Comparison of ENCODE assay signal across 9 cellular contexts in the genomic region with DNA sequence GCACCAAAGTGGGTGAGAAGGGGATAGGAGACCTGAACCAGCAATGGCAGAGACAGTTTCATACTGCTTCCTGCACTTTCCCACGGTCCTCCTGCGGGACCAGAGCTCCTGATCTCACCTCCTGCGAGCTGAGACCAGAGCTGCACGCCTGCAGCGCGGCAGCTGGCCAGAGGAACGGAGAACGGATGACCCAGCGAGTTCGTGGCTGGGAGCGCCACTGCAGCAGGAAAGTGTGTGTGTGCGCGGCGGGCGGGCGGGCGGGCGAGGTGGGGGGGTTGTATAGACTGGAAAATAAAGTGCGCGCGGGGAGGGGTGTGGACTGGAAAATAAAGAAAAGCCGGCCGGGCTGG. TPM values are rescaled to one million over a fixed set of nuclear protein-coding genes. Genes with fewer than 3 reads are reported as not detected.
DNase-seq lines count a peak whose midpoint lies in the region; ATAC-seq and TF ChIP-seq lines count a peak whose summit lies in the region.
"Had no signal": no experiment of that assay in that cellular context is flagged by ENCODE, and none has a peak within 500 bp of the region (broad histone marks: within the 10 kb centered on the region; RNA-seq: fewer than 3 reads in every experiment).

No MANE protein-coding gene starts in this region.

- no peak overlapping the region for H3K27ac ChIP-seq in OCI-LY3 (ENCODE audit: low read length)
- no peak overlapping the region for H3K27ac ChIP-seq in CD4-positive, alpha-beta T cell (ENCODE audit: low read depth, low read length)

- no peaks in the 10 kb centered on the region for H3K79me2 ChIP-seq in OCI-LY3 (ENCODE audit: low read length)

- H3K9me3 Mint-ChIP-seq in glutamatergic neuron (ENCODE audit: unreplicated experiment) (peaks cover 3% of the 10 kb centered on the region), progenitor cell of endocrine pancreas (ENCODE audit: low read depth) (no peaks in the 10 kb centered on the region)
- no peaks in the 10 kb centered on the region for H3K9me3 Mint-ChIP-seq in CD4-positive, alpha-beta T cell

- peak overlapping the region; percentile 76 for H3K4me3 ChIP-seq in OCI-LY3 (ENCODE audit: low read length)

- intact Hi-C loops in CD4-positive, alpha-beta T cell (cut with DNase I, micrococcal nuclease), result no loop called here

- TF ChIP-seq CTCF in OCI-LY3 (IDR thresholded peaks at IDR 0.05; ENCODE audit: low read depth, low read length) (no peak), glutamatergic neuron (IDR thresholded peaks at IDR 0.05; ENCODE audit: partially characterized antibody, unreplicated experiment) (no peak), progenitor cell of endocrine pancreas (IDR thresholded peaks at IDR 0.05; ENCODE audit: unreplicated experiment) (no peak)
- TF ChIP-seq CTCF in CD4-positive, alpha-beta T cell (IDR thresholded peaks at IDR 0.05), result no peak

- no peaks in the 10 kb centered on the region for H3K36me3 ChIP-seq in OCI-LY3 (replicated peaks; ENCODE audit: low read depth, low read length)

- H3K4me1 Mint-ChIP-seq in glutamatergic neuron (ENCODE audit: low read depth, unreplicated experiment) (no peaks in the 10 kb centered on the region), progenitor cell of endocrine pancreas (ENCODE audit: low read depth) (no peaks in the 10 kb centered on the region)
- H3K4me1 Mint-ChIP-seq in CD4-positive, alpha-beta T cell (ENCODE audit: low read depth), result no peaks in the 10 kb centered on the region

- POLR2A ChIA-PET in CD4-positive, alpha-beta T cell (lab: Charles Lee), result no interaction called here

- ATAC-seq in CD4-positive, alpha-beta T cell (ENCODE audit: poor library complexity), result no peak
- no peak for ATAC-seq in GM19467 (IDR thresholded peaks at IDR 0.05; ENCODE audit: unreplicated experiment)

- H3K4me1 ChIP-seq in OCI-LY3 (ENCODE audit: low read length), result peaks cover 12% of the 10 kb centered on the region

- no peaks in the 10 kb centered on the region for H3K9me3 ChIP-seq in OCI-LY3 (ENCODE audit: insufficient read depth, low read length)
- H3K9me3 ChIP-seq in CD4-positive, alpha-beta T cell (ENCODE audit: control insufficient read depth, low read length), result no peaks in the 10 kb centered on the region

- H3K4me3 Mint-ChIP-seq in glutamatergic neuron (ENCODE audit: unreplicated experiment), result peak overlapping the region; percentile 75
- H3K4me3 Mint-ChIP-seq in progenitor cell of endocrine pancreas (ENCODE audit: low read depth), result peak overlapping the region; percentile 72
- no peak overlapping the region for H3K4me3 Mint-ChIP-seq in CD4-positive, alpha-beta T cell

- no peak overlapping the region for H3K9ac ChIP-seq in OCI-LY3 (ENCODE audit: low read length)

- H2AFZ ChIP-seq in OCI-LY3 (ENCODE audit: low read depth, low read length), result no peak overlapping the region

- H3K27me3 Mint-ChIP-seq in glutamatergic neuron (ENCODE audit: unreplicated experiment) (no peaks in the 10 kb centered on the region), progenitor cell of endocrine pancreas (peaks cover 46% of the 10 kb centered on the region)
- peaks cover 22% of the 10 kb centered on the region for H3K27me3 Mint-ChIP-seq in CD4-positive, alpha-beta T cell

- H4K20me1 ChIP-seq in OCI-LY3 (ENCODE audit: insufficient read depth, low read length), result no peaks in the 10 kb centered on the region

- DNase-seq in GM03348 (ENCODE audit: low spot score), result peak; percentile 14
- peak; percentile 17 for DNase-seq in glutamatergic neuron
- no peak for DNase-seq in progenitor cell of endocrine pancreas (ENCODE audit: low spot score, unreplicated experiment)
- DNase-seq in COR-L47 (lab: John Stamatoyannopoulos, UW), result no peak
- no peak for DNase-seq in CD4-positive, alpha-beta T cell
- no peak for DNase-seq in activated gamma-delta T cell treated with Interleukin-2 at 50 U/mL for 16 hours
- DNase-seq: SIG-M5 had no signal

- CTCF ChIA-PET in CD4-positive, alpha-beta T cell (lab: Charles Lee), result no interaction called here

- 0 out of 2 replicates have a peak, but pooled peaks cover 4% of the 10 kb centered on the region for H3K27me3 ChIP-seq in OCI-LY3 (ENCODE audit: low read depth, low read length)
- H3K27me3 ChIP-seq in CD4-positive, alpha-beta T cell (ENCODE audit: control insufficient read depth, insufficient read depth, low read length), result peaks cover 7% of the 10 kb centered on the region

- H3K27ac Mint-ChIP-seq in glutamatergic neuron (ENCODE audit: unreplicated experiment) (no peak overlapping the region), progenitor cell of endocrine pancreas (no peak overlapping the region)
- H3K27ac Mint-ChIP-seq in CD4-positive, alpha-beta T cell, result no peak overlapping the region

- peak overlapping the region; percentile 74 for H3K4me2 ChIP-seq in OCI-LY3 (ENCODE audit: low read length)

- H3K36me3 Mint-ChIP-seq in glutamatergic neuron (ENCODE audit: unreplicated experiment) (no peaks in the 10 kb centered on the region), progenitor cell of endocrine pancreas (ENCODE audit: insufficient read depth) (no peaks in the 10 kb centered on the region)
- H3K36me3 Mint-ChIP-seq in CD4-positive, alpha-beta T cell (ENCODE audit: low read depth), result no peaks in the 10 kb centered on the region

RNA-seq across cellular contexts. Expression of a gene that starts 16.5 kb away (rescaled TPM):
- total RNA-seq in glutamatergic neuron (ENCODE audit: unreplicated experiment) (1.2 TPM), progenitor cell of endocrine pancreas (0.31 TPM in 1 of 2 replicates, not detected in the other)
- 1 to 10 TPM in 1 of 2 experiments, under 1 TPM in 1; 0.89 to 1.1 TPM for total RNA-seq in CD4-positive, alpha-beta T cell

Comparison
In these comparisons a context has a peak if more than half of its experiments do, and no peak if none do; other contexts are left out.
1. DNase-seq: peak in GM03348 (single experiment) and glutamatergic neuron (single experiment); none in progenitor cell of endocrine pancreas (single experiment), COR-L47 (single experiment), CD4-positive, alpha-beta T cell (0 of 10) and activated gamma-delta T cell treated with Interleukin-2 at 50 U/mL for 16 hours (single experiment).